8 cellular contexts compared by ENCODE assay signal in genomic region chr17:50863221-50863843, GRCh38. TPM values are rescaled to one million over a fixed set of nuclear protein-coding genes. Genes with fewer than 3 reads are reported as not detected.
DNase-seq lines count a peak whose midpoint lies in the region; ATAC-seq and TF ChIP-seq lines count a peak whose summit lies in the region.

No MANE protein-coding gene starts in this region.

- peak overlapping the region; percentile 69 for H3K27ac ChIP-seq in rectal smooth muscle tissue (ENCODE audit: low read depth, low read length)

- no peaks in the 10 kb centered on the region for H3K27me3 ChIP-seq in rectal smooth muscle tissue (ENCODE audit: control insufficient read depth, insufficient read depth, low read length)

- H3K36me3 Mint-ChIP-seq in activated T-helper 1 cell treated with anti-CD3 and anti-CD28 coated beads, Interleukin-12 subunit alpha, Interleukin-12 subunit beta, Interleukin-2, Interleukin-4 antibody, amounts not matched to agents 30 ng/mL and 10 ng/mL and 1 ng/mL, durations not matched to agents 14 hours and 24 hours and 36 hours (ENCODE audit: low read depth): peaks cover 27% of the 10 kb centered on the region
- no peaks in the 10 kb centered on the region for H3K36me3 Mint-ChIP-seq in glutamatergic neuron (ENCODE audit: unreplicated experiment)

- H3K27ac Mint-ChIP-seq in activated T-helper 1 cell treated with anti-CD3 and anti-CD28 coated beads, Interleukin-12 subunit alpha, Interleukin-12 subunit beta, Interleukin-2, Interleukin-4 antibody, amounts not matched to agents 30 ng/mL and 10 ng/mL and 1 ng/mL, durations not matched to agents 14 hours and 24 hours and 36 hours: peak overlapping the region; percentile 67
- H3K27ac Mint-ChIP-seq in glutamatergic neuron (ENCODE audit: unreplicated experiment): peak overlapping the region; percentile 99

- ATAC-seq in GM21576 (IDR thresholded peaks at IDR 0.05; ENCODE audit: unreplicated experiment) (no peak), HG02610 (IDR thresholded peaks at IDR 0.05; ENCODE audit: unreplicated experiment) (no peak)

- peak overlapping the region; percentile 48 for H3K4me3 Mint-ChIP-seq in activated T-helper 1 cell treated with anti-CD3 and anti-CD28 coated beads, Interleukin-12 subunit alpha, Interleukin-12 subunit beta, Interleukin-2, Interleukin-4 antibody, amounts not matched to agents 30 ng/mL and 10 ng/mL and 1 ng/mL, durations not matched to agents 14 hours and 24 hours and 36 hours
- peak overlapping the region; percentile 98 for H3K4me3 Mint-ChIP-seq in glutamatergic neuron (ENCODE audit: unreplicated experiment)

- H3K36me3 ChIP-seq in rectal smooth muscle tissue (ENCODE audit: control insufficient read depth, insufficient read depth, low read length): peaks cover 8% of the 10 kb centered on the region

- peaks cover 2% of the 10 kb centered on the region for H3K27me3 Mint-ChIP-seq in activated T-helper 1 cell treated with anti-CD3 and anti-CD28 coated beads, Interleukin-12 subunit alpha, Interleukin-12 subunit beta, Interleukin-2, Interleukin-4 antibody, amounts not matched to agents 30 ng/mL and 10 ng/mL and 1 ng/mL, durations not matched to agents 14 hours and 24 hours and 36 hours (ENCODE audit: insufficient read depth)
- peaks cover 21% of the 10 kb centered on the region for H3K27me3 Mint-ChIP-seq in glutamatergic neuron (ENCODE audit: unreplicated experiment)

- H3K9ac ChIP-seq in rectal smooth muscle tissue (ENCODE audit: low read length): no peak overlapping the region

- H3K4me1 Mint-ChIP-seq in activated T-helper 1 cell treated with anti-CD3 and anti-CD28 coated beads, Interleukin-12 subunit alpha, Interleukin-12 subunit beta, Interleukin-2, Interleukin-4 antibody, amounts not matched to agents 30 ng/mL and 10 ng/mL and 1 ng/mL, durations not matched to agents 14 hours and 24 hours and 36 hours (ENCODE audit: low read depth): peaks cover 46% of the 10 kb centered on the region
- H3K4me1 Mint-ChIP-seq in glutamatergic neuron (ENCODE audit: low read depth, unreplicated experiment): peaks cover 22% of the 10 kb centered on the region

- peak; percentile 53 for TF ChIP-seq CTCF in glutamatergic neuron (IDR thresholded peaks at IDR 0.05; ENCODE audit: partially characterized antibody, unreplicated experiment)

- intact Hi-C loops in activated T-helper 1 cell treated with anti-CD3 and anti-CD28 coated beads, Interleukin-12 subunit alpha, Interleukin-12 subunit beta, Interleukin-2, Interleukin-4 antibody, amounts not matched to agents 30 ng/mL and 10 ng/mL and 1 ng/mL, durations not matched to agents 14 hours and 24 hours and 36 hours (cut with micrococcal nuclease): loop anchor here (1.0 kb wide), 1 partner anchor 93 kb away; no protein-coding TSS in a partner anchor

- no peaks in the 10 kb centered on the region for H3K9me3 Mint-ChIP-seq in activated T-helper 1 cell treated with anti-CD3 and anti-CD28 coated beads, Interleukin-12 subunit alpha, Interleukin-12 subunit beta, Interleukin-2, Interleukin-4 antibody, amounts not matched to agents 30 ng/mL and 10 ng/mL and 1 ng/mL, durations not matched to agents 14 hours and 24 hours and 36 hours
- peaks cover 27% of the 10 kb centered on the region for H3K9me3 Mint-ChIP-seq in glutamatergic neuron (ENCODE audit: unreplicated experiment)

- DNase-seq in DMS53 treated with DMSO at 0.1 percent for 48 hours (lab: John Stamatoyannopoulos, UW; ENCODE audit: unreplicated experiment): peak; percentile 31
- DNase-seq in Kasumi-1 (lab: John Stamatoyannopoulos, UW): peak; percentile 29 to 32
- DNase-seq in activated T-helper 1 cell treated with anti-CD3 and anti-CD28 coated beads, Interleukin-12 subunit alpha, Interleukin-12 subunit beta, Interleukin-2, Interleukin-4 antibody, amounts not matched to agents 30 ng/mL and 10 ng/mL and 1 ng/mL, durations not matched to agents 14 hours and 24 hours and 36 hours (ENCODE audit: low spot score): peak; percentile 8
- peak; percentile 77 for DNase-seq in glutamatergic neuron
- no peak for DNase-seq in NCI-H1694 treated with DMSO at 0.1 percent for 48 hours (lab: John Stamatoyannopoulos, UW)

- peak overlapping the region; percentile 65 for H3K4me3 ChIP-seq in rectal smooth muscle tissue (ENCODE audit: low read length)

- H3K4me1 ChIP-seq in rectal smooth muscle tissue (ENCODE audit: control insufficient read depth, insufficient read depth, low read length): peaks cover 23% of the 10 kb centered on the region

RNA-seq across cellular contexts. Expression of gene TOB1, which starts 2.8 kb away (rescaled TPM):
- total RNA-seq in activated T-helper 1 cell treated with anti-CD3 and anti-CD28 coated beads, Interleukin-12 subunit alpha, Interleukin-12 subunit beta, Interleukin-2, Interleukin-4 antibody, amounts not matched to agents 30 ng/mL and 10 ng/mL and 1 ng/mL, durations not matched to agents 14 hours and 24 hours and 36 hours: 29.6 and 35.5 TPM in 2 replicates
- 78.7 TPM for total RNA-seq in glutamatergic neuron (ENCODE audit: unreplicated experiment)

RNA-seq across cellular contexts. Expression of gene WFIKKN2, which starts 27.9 kb away (rescaled TPM):
- total RNA-seq in activated T-helper 1 cell treated with anti-CD3 and anti-CD28 coated beads, Interleukin-12 subunit alpha, Interleukin-12 subunit beta, Interleukin-2, Interleukin-4 antibody, amounts not matched to agents 30 ng/mL and 10 ng/mL and 1 ng/mL, durations not matched to agents 14 hours and 24 hours and 36 hours: not detected in 2 replicates
- 3.5 TPM for total RNA-seq in glutamatergic neuron (ENCODE audit: unreplicated experiment)
